11 cellular contexts compared by ENCODE assay signal in the genomic region with DNA sequence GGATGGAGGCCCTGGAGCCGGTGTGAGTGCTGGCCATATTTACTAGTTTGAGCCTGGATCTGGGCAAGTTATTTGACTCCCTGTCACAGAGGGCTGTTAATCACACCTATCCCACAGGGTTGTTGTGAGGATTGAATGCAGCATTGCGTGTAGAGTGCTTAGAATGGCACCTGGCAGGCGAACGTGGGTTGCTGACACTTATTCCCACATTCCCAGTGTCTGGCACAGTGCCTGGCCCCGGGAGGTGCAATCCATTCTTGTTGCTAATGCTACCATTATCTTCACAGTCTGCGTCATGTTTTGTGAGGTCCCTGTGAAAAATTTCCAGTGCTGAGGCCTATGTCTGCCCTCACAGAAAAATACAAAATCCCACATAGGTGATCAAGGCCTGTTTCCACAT.
DNase-seq lines count a peak whose midpoint lies in the region; ATAC-seq and TF ChIP-seq lines count a peak whose summit lies in the region.
"Had no signal": no experiment of that assay in that cellular context is flagged by ENCODE, and none has a peak within 500 bp of the region (broad histone marks: within the 10 kb centered on the region; RNA-seq: fewer than 3 reads in every experiment).

No MANE protein-coding gene starts in this region.

- H3K36me3 ChIP-seq in PC-3 (ENCODE audit: low read depth, low read length): no peaks in the 10 kb centered on the region
- H3K36me3 ChIP-seq: SJCRH30 had no signal

- no peaks in the 10 kb centered on the region for H3K27me3 ChIP-seq in PC-3 (ENCODE audit: low read length)
- H3K27me3 ChIP-seq: SJCRH30 had no signal

- no TSS peak for BruUV-seq in PC-3 (replicated peaks; lab: Mats Ljungman, UMichigan)

- no peak overlapping the region for H3K4me2 ChIP-seq in PC-3 (ENCODE audit: low read length)

- TF ChIP-seq CTCF in PC-3 (conservative IDR thresholded peaks at IDR 0.05; ENCODE audit: low read depth, low read length) (no peak), fibroblast of the aortic adventitia (IDR thresholded peaks at IDR 0.05; ENCODE audit: insufficient read depth, low read length) (no peak)

- no peaks in the 10 kb centered on the region for H4K20me1 ChIP-seq in PC-3 (ENCODE audit: low read length)

- H3K9me2 ChIP-seq in PC-3 (replicated peaks; ENCODE audit: low read length): no peaks in the 10 kb centered on the region

- DNase-seq in HCEC 1CT (peak; percentile 38), PC-3 (peak; percentile 45), fibroblast of the aortic adventitia (ENCODE audit: low read depth) (peak; percentile 97), renal cortical epithelial cell (ENCODE audit: low read depth) (peak; percentile 99), GF-D8 (lab: John Stamatoyannopoulos, UW) (no peak), globus pallidus (ENCODE audit: low spot score) (no peak)
- no peak for DNase-seq in activated naive CD4-positive, alpha-beta T cell treated with Interleukin-2 at 50 U/mL for 16 hours
- no peak for DNase-seq in stimulated activated CD4-positive, alpha-beta T cell treated with anti-CD3 and anti-CD28 coated beads, Interleukin-4, amount 100 ng/mL, for 24 hours
- DNase-seq: endodermal cell, SJCRH30 had no signal

- peak; percentile 37 for ATAC-seq in PC-3
- ATAC-seq: HCT116 had no signal

- 0 out of 2 replicates have a peak, but pooled peaks cover 10% of the 10 kb centered on the region for H3K4me1 ChIP-seq in PC-3 (ENCODE audit: insufficient read depth, low read length)

- intact Hi-C loops in PC-3 (cut with micrococcal nuclease): no loop called here

- 0 out of 2 replicates have a peak overlapping the region, but pooled peaks have one; percentile 14 for H3K9ac ChIP-seq in PC-3 (ENCODE audit: low read length)

- no peaks in the 10 kb centered on the region for H3K79me2 ChIP-seq in PC-3 (ENCODE audit: low read length)

- CTCF ChIA-PET in PC-3 (lab: Charles Lee): no interaction called here

- no peaks in the 10 kb centered on the region for H3F3A ChIP-seq in PC-3 (ENCODE audit: low read length, unreplicated experiment)

- H3K4me3 ChIP-seq in PC-3 (ENCODE audit: low read length) (no peak overlapping the region), fibroblast of the aortic adventitia (ENCODE audit: low read depth, low read length) (no peak overlapping the region)
- H3K4me3 ChIP-seq: SJCRH30 had no signal

- POLR2A ChIA-PET in PC-3 (lab: Charles Lee; ENCODE audit: unreplicated experiment): no interaction called here

- no peaks in the 10 kb centered on the region for H3K9me3 ChIP-seq in PC-3 (ENCODE audit: low read length)
- H3K9me3 ChIP-seq: SJCRH30 had no signal

- H2AFZ ChIP-seq in PC-3 (ENCODE audit: low read length): peak overlapping the region; percentile 56

- peak overlapping the region; percentile 55 for H3K27ac ChIP-seq in PC-3 (ENCODE audit: low read length)
- H3K27ac ChIP-seq: SJCRH30 had no signal

Comparison
In these comparisons a context has a peak if more than half of its experiments do, and no peak if none do; other contexts are left out.
1. DNase-seq: peak in HCEC 1CT (single experiment), PC-3 (single experiment), fibroblast of the aortic adventitia (single experiment) and renal cortical epithelial cell (single experiment); none in GF-D8 (single experiment), globus pallidus (single experiment), activated naive CD4-positive, alpha-beta T cell treated with Interleukin-2 at 50 U/mL for 16 hours (single experiment) and stimulated activated CD4-positive, alpha-beta T cell treated with anti-CD3 and anti-CD28 coated beads, Interleukin-4, amount 100 ng/mL, for 24 hours (single experiment).